In genomic region chr12:90029317-90029716, GRCh38 we compare ENCODE assay signal across 29 cellular contexts.
A peak's percentile ranks its signal among the peaks of the same experiment; 100 is the strongest.
DNase-seq lines count a peak whose midpoint lies in the region; ATAC-seq, FAIRE-seq and TF ChIP-seq lines count a peak whose summit lies in the region.
"Had no signal": no experiment of that assay in that cellular context is flagged by ENCODE, and none has a peak within 500 bp of the region (broad histone marks: within the 10 kb centered on the region; RNA-seq: fewer than 3 reads in every experiment).

No MANE protein-coding gene starts in this region.

- H2BK15ac ChIP-seq in mesenchymal stem cell (ENCODE audit: low read depth, poor library complexity, severe bottlenecking): peak overlapping the region; percentile 67

- H4K8ac ChIP-seq in mesenchymal stem cell (ENCODE audit: low read length): no peak overlapping the region

- peak overlapping the region; percentile 67 to 96 for H3K27ac ChIP-seq in SK-N-SH (ENCODE audit: low read depth in 2 of 2, low read length in 1 of 2)
- H3K27ac ChIP-seq in mesenchymal stem cell (ENCODE audit: low read length, poor library complexity, severe bottlenecking): no peak overlapping the region
- H3K27ac ChIP-seq in smooth muscle cell (ENCODE audit: low read depth): peak overlapping the region; percentile 88
- H3K27ac ChIP-seq in pancreas: no peak overlapping the region
- H3K27ac ChIP-seq: left ventricle myocardium inferior, RWPE1, suprapubic skin had no signal

- no peak overlapping the region for H3K4ac ChIP-seq in mesenchymal stem cell (ENCODE audit: low read depth in 1 of 2, low read length in 2 of 2)

- H3K27me3 ChIP-seq in SK-N-SH (ENCODE audit: insufficient read depth): no peaks in the 10 kb centered on the region
- H3K27me3 ChIP-seq in mesenchymal stem cell (ENCODE audit: control insufficient read depth in 1 of 2, insufficient read depth in 1 of 2, low read length in 2 of 2): no peaks in the 10 kb centered on the region
- no peaks in the 10 kb centered on the region for H3K27me3 ChIP-seq in smooth muscle cell (ENCODE audit: low read depth)
- H3K27me3 ChIP-seq in pancreas: no peaks in the 10 kb centered on the region
- H3K27me3 ChIP-seq: MG63, suprapubic skin had no signal

- TF ChIP-seq EP300 in SK-N-SH (IDR thresholded peaks at IDR 0.05; ENCODE audit: borderline replicate concordance in 1 of 2, low read depth in 1 of 2, low read length in 1 of 2): peak in 1 of 2 experiments; percentile 28; a peak in 1 of 4 replicates

- H2AFZ ChIP-seq in SK-N-SH (ENCODE audit: low read depth): no peak overlapping the region
- H2AFZ ChIP-seq in mesenchymal stem cell (ENCODE audit: low read depth, low read length): no peak overlapping the region
- no peak overlapping the region for H2AFZ ChIP-seq in smooth muscle cell (ENCODE audit: low read depth)

- H3K4me3 ChIP-seq in SK-N-SH (ENCODE audit: low read depth in 2 of 2, low read length in 1 of 2) (no peak overlapping the region), mesenchymal stem cell (ENCODE audit: insufficient read depth in 1 of 2, low read depth in 1 of 2, low read length in 2 of 2) (no peak overlapping the region), smooth muscle cell (no peak overlapping the region), pancreas (no peak overlapping the region)
- H3K4me3 ChIP-seq: K562, left ventricle myocardium inferior, MG63, suprapubic skin had no signal

- H3K79me1 ChIP-seq in mesenchymal stem cell (replicated peaks; ENCODE audit: low read length, poor library complexity, severe bottlenecking): no peaks in the 10 kb centered on the region

- 18% methylated on average over 2 of the region's 2 CpGs for WGBS in SK-N-SH (ENCODE audit: low lambda C conversion rate)
- 80% methylated on average over 2 of the region's 2 CpGs for WGBS in mesenchymal stem cell
- WGBS in smooth muscle cell (ENCODE audit: low lambda C conversion rate): 89% methylated on average over 2 of the region's 2 CpGs
- 23 to 33% methylated on average over 2 of the region's 2 CpGs for WGBS in pancreas, 2 donors

- no peaks in the 10 kb centered on the region for H3K36me3 ChIP-seq in SK-N-SH (replicated peaks in 1 of 2; ENCODE audit: control insufficient read depth in 1 of 2, insufficient read depth in 2 of 2, low read length in 1 of 2)
- no peaks in the 10 kb centered on the region for H3K36me3 ChIP-seq in mesenchymal stem cell (ENCODE audit: control insufficient read depth in 1 of 2, insufficient read depth in 2 of 2, low read depth in 1 of 2, low read length in 2 of 2)
- H3K36me3 ChIP-seq in smooth muscle cell (ENCODE audit: low read depth): no peaks in the 10 kb centered on the region
- no peaks in the 10 kb centered on the region for H3K36me3 ChIP-seq in pancreas
- H3K36me3 ChIP-seq: left ventricle myocardium inferior, MG63, suprapubic skin had no signal

- no peak overlapping the region for H3K14ac ChIP-seq in mesenchymal stem cell (ENCODE audit: low read length in 2 of 2)

- H3K23ac ChIP-seq in mesenchymal stem cell (ENCODE audit: low read length in 2 of 2): no peak overlapping the region

- POLR2A ChIA-PET in SK-N-SH (lab: Yijun Ruan, JAX): no interaction called here

- H3F3A ChIP-seq in SK-N-SH (replicated peaks; ENCODE audit: insufficient read depth) (peaks cover 13% of the 10 kb centered on the region), smooth muscle cell (ENCODE audit: low read depth) (peaks cover 17% of the 10 kb centered on the region)

- FAIRE-seq in pancreas (lab: Jason Lieb, UNC): no peak
- FAIRE-seq: K562, TTC549 had no signal

- TF ChIP-seq CTCF in SK-N-SH (IDR thresholded peaks at IDR 0.05) (no peak), smooth muscle cell (IDR thresholded peaks at IDR 0.05; ENCODE audit: borderline replicate concordance, insufficient read depth, poor library complexity, severe bottlenecking) (no peak), pancreas (IDR thresholded peaks at IDR 0.05) (no peak)

- ATAC-seq in HG03378 (IDR thresholded peaks at IDR 0.05; ENCODE audit: unreplicated experiment) (no peak), pancreas (no peak)
- ATAC-seq: activated naive CD8-positive, alpha-beta T cell treated with anti-CD3 and anti-CD28 coated beads, Interleukin-2, amount 50 U/mL, for 24 hours; effector memory CD8-positive, alpha-beta T cell; HCT116; K562 had no signal

- no peak overlapping the region for H2BK5ac ChIP-seq in mesenchymal stem cell (ENCODE audit: low read depth, low read length, poor library complexity, severe bottlenecking)

- no peak overlapping the region for H2BK120ac ChIP-seq in mesenchymal stem cell (ENCODE audit: low read depth, low read length)

- no peak overlapping the region for H3K9ac ChIP-seq in SK-N-SH
- no peak overlapping the region for H3K9ac ChIP-seq in mesenchymal stem cell (ENCODE audit: low read length)
- no peak overlapping the region for H3K9ac ChIP-seq in smooth muscle cell (ENCODE audit: low read depth)

- H3K9me3 ChIP-seq in SK-N-SH: no peaks in the 10 kb centered on the region
- no peaks in the 10 kb centered on the region for H3K9me3 ChIP-seq in mesenchymal stem cell (ENCODE audit: control insufficient read depth, low read length)
- H3K9me3 ChIP-seq in smooth muscle cell (replicated peaks; ENCODE audit: low read depth): no peaks in the 10 kb centered on the region
- no peaks in the 10 kb centered on the region for H3K9me3 ChIP-seq in pancreas
- H3K9me3 ChIP-seq: left ventricle myocardium inferior, MG63, suprapubic skin had no signal

- no peak overlapping the region for H2AK5ac ChIP-seq in mesenchymal stem cell (ENCODE audit: low read length, severe bottlenecking)

- H4K20me1 ChIP-seq in SK-N-SH (ENCODE audit: insufficient read depth) (no peaks in the 10 kb centered on the region), smooth muscle cell (ENCODE audit: low read depth) (no peaks in the 10 kb centered on the region)

- H3K79me2 ChIP-seq in SK-N-SH (ENCODE audit: insufficient read depth): no peaks in the 10 kb centered on the region
- H3K79me2 ChIP-seq in smooth muscle cell (ENCODE audit: low read depth): no peaks in the 10 kb centered on the region

- CTCF ChIA-PET in SK-N-SH (lab: Yijun Ruan, JAX): interaction anchor here (1.0 to 1.1 kb wide), 2 partner anchors 10 to 20 kb away, joined by 3 read pairs; no protein-coding TSS in a partner anchor

- no peak overlapping the region for H4K91ac ChIP-seq in mesenchymal stem cell (ENCODE audit: low read length)

- peak overlapping the region; percentile 47; the same call in 1 of the 2 replicates for H3K4me2 ChIP-seq in SK-N-SH
- H3K4me2 ChIP-seq in mesenchymal stem cell (ENCODE audit: low read length, poor library complexity, severe bottlenecking): no peak overlapping the region
- H3K4me2 ChIP-seq in smooth muscle cell: peak overlapping the region; percentile 67

- peak overlapping the region; percentile 37 to 84 for H2BK12ac ChIP-seq in mesenchymal stem cell (ENCODE audit: low read length in 2 of 2)

- no peak overlapping the region for H3K18ac ChIP-seq in mesenchymal stem cell (ENCODE audit: low read depth in 1 of 2, low read length in 2 of 2)

- H3K4me1 ChIP-seq in SK-N-SH (ENCODE audit: control insufficient read depth in 1 of 2, insufficient read depth in 2 of 2, low read depth in 1 of 2, low read length in 1 of 2): peaks cover 23 to 29% of the 10 kb centered on the region in 2 experiments
- no peaks in the 10 kb centered on the region for H3K4me1 ChIP-seq in mesenchymal stem cell (ENCODE audit: control insufficient read depth, insufficient read depth, low read depth, low read length)
- H3K4me1 ChIP-seq in smooth muscle cell (ENCODE audit: low read depth): peaks cover 7% of the 10 kb centered on the region
- H3K4me1 ChIP-seq in pancreas: no peaks in the 10 kb centered on the region

- DNase-seq in NCI-H1417 (lab: John Stamatoyannopoulos, UW): peak in 2 of 3 experiments; percentile 10 to 45
- DNase-seq in NCI-H1417 treated with DMSO at 0.1 percent for 48 hours (lab: John Stamatoyannopoulos, UW): no peak
- DNase-seq in SK-N-SH: peak; percentile 6
- no peak for DNase-seq in mesenchymal stem cell
- DNase-seq in smooth muscle cell (lab: John Stamatoyannopoulos, UW; ENCODE audit: unreplicated experiment): no peak
- no peak for DNase-seq in pancreas
- no peak for DNase-seq in kidney glomerular epithelial cell (lab: John Stamatoyannopoulos, UW)
- DNase-seq: 8988T; activated CD4-positive, alpha-beta T cell treated with anti-CD3 and anti-CD28 coated beads, Interleukin-2, amount 50 U/mL, for 4 hours; activated CD8-positive, alpha-beta memory T cell treated with anti-CD3 and anti-CD28 coated beads, Interleukin-2, amount 10 ng/mL, durations not matched to agents 7 days and 5 days; activated naive CD8-positive, alpha-beta T cell treated with anti-CD3 and anti-CD28 coated beads, Interleukin-2, amount 50 U/mL, for 24 hours; activated T-cell treated with anti-CD3 and anti-CD28 coated beads, Interleukin-2, amount 50 U/mL, for 72 hours; Calu3; cortex of kidney; effector memory CD8-positive, alpha-beta T cell; glutamatergic neuron; left ventricle myocardium inferior; MG63; NCI-H82; nephron progenitor cell; retina; stimulated activated CD4-positive, alpha-beta T cell treated with anti-CD3 and anti-CD28 coated beads, Interleukin-1b, Interleukin-23, amount 100 ng/mL, for 48 hours; stimulated activated naive CD4-positive, alpha-beta T cell treated with Interleukin-2 at 50 U/mL for 16 hours had no signal

- no peaks in the 10 kb centered on the region for H3K9me2 ChIP-seq in SK-N-SH

- TF ChIP-seq RAD21 in SK-N-SH (IDR thresholded peaks at IDR 0.05; ENCODE audit: low read length): no peak

- intact Hi-C loops in pancreas (cut with DNase I): no loop called here

TF ChIP-seq in SK-N-SH, 30 proteins besides CTCF, POLR2A, EP300 and RAD21 (continues in another document):
- TF ChIP-seq RXRA (IDR thresholded peaks at IDR 0.05; ENCODE audit: borderline replicate concordance, low read depth) (no peak), FOXM1 (IDR thresholded peaks at IDR 0.05; ENCODE audit: low read depth) (no peak), FOSL2 (IDR thresholded peaks at IDR 0.05; ENCODE audit: borderline replicate concordance, low read depth) (no peak), TAF1 (IDR thresholded peaks at IDR 0.05; ENCODE audit: borderline replicate concordance, low read depth, low read length) (no peak), TCF12 (IDR thresholded peaks at IDR 0.05) (peak; percentile 37), FOXJ3 (CRISPR knock-in tag; IDR thresholded peaks at IDR 0.05) (no peak), USF2 (IDR thresholded peaks at IDR 0.05; ENCODE audit: borderline replicate concordance, low read depth, low read length) (no peak)

Comparison
In these comparisons a context has a peak if more than half of its experiments do, and no peak if none do; other contexts are left out.
1. DNase-seq: peak in NCI-H1417 (2 of 3) and SK-N-SH (single experiment); none in NCI-H1417 treated with DMSO at 0.1 percent for 48 hours (single experiment), mesenchymal stem cell (single experiment), smooth muscle cell (single experiment), pancreas (0 of 6) and kidney glomerular epithelial cell (single experiment).
2. H3K27ac ChIP-seq: peak in SK-N-SH (2 of 2) and smooth muscle cell (single experiment); none in mesenchymal stem cell (single experiment) and pancreas (0 of 4).